ENCODE assay signal across 9 cellular contexts in genomic region chr6:27873101-27874030, GRCh38. TPM values are rescaled to one million over a fixed set of nuclear protein-coding genes. Genes with fewer than 3 reads are reported as not detected.
DNase-seq lines count a peak whose midpoint lies in the region; ATAC-seq, FAIRE-seq and TF ChIP-seq lines count a peak whose summit lies in the region.
"Had no signal": no experiment of that assay in that cellular context is flagged by ENCODE, and none has a peak within 500 bp of the region (broad histone marks: within the 10 kb centered on the region; RNA-seq: fewer than 3 reads in every experiment).

No MANE protein-coding gene starts in this region.

- no peak for TF ChIP-seq CTCF in 22Rv1 (IDR thresholded peaks at IDR 0.05)
- no peak for TF ChIP-seq CTCF in GM12878 (IDR thresholded peaks at IDR 0.05 in 2 of 3, conservative IDR thresholded peaks at IDR 0.05 in 1 of 3; ENCODE audit: control insufficient read depth in 2 of 3, extremely low read depth in 1 of 3, insufficient read depth in 1 of 3, low read depth in 3 of 3, low read length in 3 of 3)
- TF ChIP-seq CTCF in spleen (IDR thresholded peaks at IDR 0.05 in 8 of 11, conservative IDR thresholded peaks at IDR 0.05 in 3 of 11), result no peak

- FAIRE-seq in GM12878 (lab: Jason Lieb, UNC), result peak; percentile 49
- FAIRE-seq: G401.6 had no signal

- no peaks in the 10 kb centered on the region for H3K27me3 Mint-ChIP-seq in T-cell

- intact Hi-C loops in GM12878 (cut with micrococcal nuclease; ENCODE audit: unreplicated experiment) (loop anchor here (2.0 kb wide), 1 partner anchor 17 kb away; a partner anchor contains a TSS), spleen (cut with DNase I; ENCODE audit: low total_unique reads) (loop anchor here (2.0 kb wide), 1 partner anchor 17 kb away; a partner anchor contains a TSS)

- peak overlapping the region; percentile 93 to 96 for H3K27ac Mint-ChIP-seq in T-cell

- H4K20me1 ChIP-seq in GM12878 (ENCODE audit: control insufficient read depth, insufficient read depth), result no peaks in the 10 kb centered on the region

- POLR2A ChIA-PET in T-cell (lab: Charles Lee), result interaction anchor here (0.6 to 11.6 kb wide), 31 partner anchors 8 to 1853 kb away, joined by 3 to 446 read pairs (median 5); a partner anchor contains a TSS
- POLR2A ChIA-PET in GM12878 (lab: Charles Lee), result interaction anchor here (0.8 to 4.7 kb wide), 7 partner anchors 17 to 380 kb away, joined by 3 to 19 read pairs (median 8); a partner anchor contains a TSS

- SMC1A ChIA-PET in GM12878 (lab: Charles Lee; ENCODE audit: uncharacterized antibody, unreplicated experiment), result interaction anchor here (1.1 to 3.8 kb wide), 7 partner anchors 10 to 36 kb away, joined by 4 to 21 read pairs (median 5); a partner anchor contains a TSS

- H3K9ac ChIP-seq in GM12878 (ENCODE audit: control insufficient read depth, insufficient read depth, low read length), result peak overlapping the region; percentile 75

- peaks cover 27 to 35% (median 31%) of the 10 kb centered on the region in 3 donors for H3K4me1 Mint-ChIP-seq in T-cell

- RAD21 ChIA-PET in GM12878 (lab: Charles Lee; ENCODE audit: unreplicated experiment), result interaction anchor here (1.1 to 4.3 kb wide), 5 partner anchors 16 to 78 kb away, joined by 3 to 32 read pairs (median 4); a partner anchor contains a TSS

- H3K27me3 ChIP-seq in GM12878 (replicated peaks in 1 of 2; ENCODE audit: control insufficient read depth in 2 of 2, insufficient read depth in 2 of 2, low read length in 1 of 2), result no peaks in the 10 kb centered on the region
- H3K27me3 ChIP-seq in spleen (replicated peaks in 1 of 7), result no peaks in the 10 kb centered on the region

- WGBS in GM12878 (ENCODE audit: insufficient coverage, insufficient replicate concordance, low lambda C conversion rate, missing lambda C conversion rate), result 4% methylated on average over 48 of the region's 48 CpGs
- 1 to 7% (median 1%) methylated on average over 44 to 48 of the region's 48 CpGs for WGBS in spleen, 5 donors

- BruUV-seq in GM12878 (replicated peaks; lab: Mats Ljungman, UMichigan), result no TSS peak

- CTCF ChIA-PET in T-cell (lab: Charles Lee), result interaction anchor here (0.6 to 8.6 kb wide), 19 partner anchors 8 to 723 kb away, joined by 3 to 134 read pairs (median 4); a partner anchor contains a TSS
- CTCF ChIA-PET in GM12878 (lab: Yijun Ruan, JAX), result interaction anchor here (0.6 to 1.9 kb wide), 4 partner anchors 21 to 1371 kb away, joined by 3 to 6 read pairs (median 3); no protein-coding TSS in a partner anchor

- no peak for TF ChIP-seq EP300 in GM12878 (IDR thresholded peaks at IDR 0.05; ENCODE audit: borderline replicate concordance in 1 of 2, control insufficient read depth in 1 of 2, low read depth in 2 of 2, low read length in 2 of 2)

- H3K4me1 ChIP-seq in GM12878 (ENCODE audit: control insufficient read depth, insufficient read depth, low read length), result peaks cover 17% of the 10 kb centered on the region
- peaks cover 5 to 31% (median 15%) of the 10 kb centered on the region in 6 donors for H3K4me1 ChIP-seq in spleen

- H3K27ac ChIP-seq in 22Rv1 (peak overlapping the region; percentile 99), GM12878 (ENCODE audit: control insufficient read depth, insufficient read depth) (peak overlapping the region; percentile 97), spleen (peak overlapping the region; percentile 94 to 97 (median 96))

- H3K4me2 ChIP-seq in GM12878 (ENCODE audit: control insufficient read depth, insufficient read depth), result peak overlapping the region; percentile 55

- H3K79me2 ChIP-seq in GM12878 (ENCODE audit: control insufficient read depth, insufficient read depth, low read length), result no peaks in the 10 kb centered on the region

- H3K36me3 Mint-ChIP-seq in T-cell, result no peaks in the 10 kb centered on the region

- peak overlapping the region; percentile 83 to 87 (median 84) for H3K4me3 Mint-ChIP-seq in T-cell

- TF ChIP-seq RAD21 in GM12878 (IDR thresholded peaks at IDR 0.05; ENCODE audit: insufficient read depth, low read depth, low read length), result no peak

- H3K4me3 ChIP-seq in GM12878 (peak overlapping the region; percentile 69), iPS-18c (ENCODE audit: insufficient read depth, low read depth, low read length) (peak overlapping the region; percentile 68), spleen (peak overlapping the region; percentile 40 to 72 (median 46))

- H3K9me3 ChIP-seq in GM12878 (replicated peaks; ENCODE audit: control insufficient read depth, insufficient read depth, low read length) (no peaks in the 10 kb centered on the region), iPS-18c (ENCODE audit: control insufficient read depth, insufficient read depth, low read length) (no peaks in the 10 kb centered on the region), spleen (no peaks in the 10 kb centered on the region)

- in situ Hi-C loops in GM12878 (cut with MboI), result no loop called here

- DNase-seq in LHCN-M2 (ENCODE audit: low read depth) (peak; percentile 82), T-cell (peak in 32 of 34 experiments; percentile 34 to 75 (median 58)), GM12878 (ENCODE audit: low read depth, low spot score) (peak; percentile 90), spleen (peak; percentile 93), HuH-7.5 (ENCODE audit: low spot score) (no peak)

- H3K9me3 Mint-ChIP-seq in T-cell, result no peaks in the 10 kb centered on the region

- ATAC-seq in GM18909 (IDR thresholded peaks at IDR 0.05; ENCODE audit: poor library complexity, unreplicated experiment), result peak; percentile 30
- ATAC-seq in T-cell (replicated peaks in 1 of 4), result peak; percentile 42 to 53 (median 50)
- ATAC-seq in GM12878, result peak; percentile 60

- H3K36me3 ChIP-seq in GM12878 (ENCODE audit: control insufficient read depth in 2 of 2, insufficient read depth in 2 of 2, low read length in 1 of 2), result no peaks in the 10 kb centered on the region
- H3K36me3 ChIP-seq in spleen, result no peaks in the 10 kb centered on the region

- TF ChIP-seq POLR2A in GM12878 (IDR thresholded peaks at IDR 0.05; ENCODE audit: low read depth, low read length) (peak; percentile 97), spleen (IDR thresholded peaks at IDR 0.05) (peak in 2 of 3 donors; percentile 85 to 97)

- peak overlapping the region; percentile 87 for H2AFZ ChIP-seq in GM12878 (ENCODE audit: control insufficient read depth, low read depth, low read length)

TF ChIP-seq in GM12878, 131 proteins besides CTCF, POLR2A, EP300 and RAD21 (continues in another document):
- TF ChIP-seq, protein P1, sequence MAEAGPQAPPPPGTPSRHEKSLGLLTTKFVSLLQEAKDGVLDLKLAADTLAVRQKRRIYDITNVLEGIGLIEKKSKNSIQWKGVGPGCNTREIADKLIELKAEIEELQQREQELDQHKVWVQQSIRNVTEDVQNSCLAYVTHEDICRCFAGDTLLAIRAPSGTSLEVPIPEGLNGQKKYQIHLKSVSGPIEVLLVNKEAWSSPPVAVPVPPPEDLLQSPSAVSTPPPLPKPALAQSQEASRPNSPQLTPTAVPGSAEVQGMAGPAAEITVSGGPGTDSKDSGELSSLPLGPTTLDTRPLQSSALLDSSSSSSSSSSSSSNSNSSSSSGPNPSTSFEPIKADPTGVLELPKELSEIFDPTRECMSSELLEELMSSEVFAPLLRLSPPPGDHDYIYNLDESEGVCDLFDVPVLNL (IDR thresholded peaks at IDR 0.05; ENCODE audit: low read depth, low read length), result no peak
- TF ChIP-seq POLR2AphosphoS2 (IDR thresholded peaks at IDR 0.05; ENCODE audit: low read depth, low read length), result peak; percentile 97
- peak; percentile 59; the same call in 1 of the 2 replicates for TF ChIP-seq PRDM15 (CRISPR knock-in tag; IDR thresholded peaks at IDR 0.05)

RNA-seq across cellular contexts. Expression of gene OR2B2, which starts 38.8 kb away (rescaled TPM):
- total RNA-seq in LHCN-M2 (2014; rRNA removed) (not detected in 2 replicates), T-cell (not detected), GM12878 (2014; rRNA removed) (not detected in 2 replicates), GM12878 (2014; rRNA removed; fragmentation: Illumina TruSeq; extraction: Trizol) (not detected in 2 replicates), GM12878 (2021) (not detected in 2 replicates), spleen (not detected)
- polyA plus RNA-seq in LHCN-M2 (2012), result not detected
- total RNA-seq in GM12878 (2013; cell fraction: nucleolus; rRNA removed), result not detected in 2 replicates
- polyA plus RNA-seq in GM12878 (2011; ENCODE audit: low read depth), result not detected
- polyA plus RNA-seq in GM12878 (2011; rRNA removed) (not detected in 2 replicates), GM12878 (2014; fragmentation: Illumina TruSeq; extraction: Trizol) (not detected in 2 replicates), GM12878 (2014; fragmentation: Nextera tagmentation; extraction: Ambion mirVana) (not detected), GM12878 (2014; rRNA removed) (not detected in 2 replicates), GM12878 (2016; fragmentation: Nextera tagmentation; extraction: Ambion mirVana) (not detected), spleen (not detected)
- polyA plus RNA-seq in GM12878 (2011; cell fraction: cytosol; rRNA removed), result not detected in 2 replicates
- polyA plus RNA-seq in GM12878 (2011; cell fraction: nucleus; rRNA removed), result not detected in 2 replicates
- polyA plus RNA-seq in GM12878 (2012), result not detected in 2 replicates
- not detected in 2 replicates for polyA minus RNA-seq in GM12878 (2011; rRNA and poly(A)+ RNA removed)
- not detected in 2 replicates for polyA minus RNA-seq in GM12878 (2011; cell fraction: cytosol; rRNA and poly(A)+ RNA removed)
- polyA minus RNA-seq in GM12878 (2011; cell fraction: nucleus; rRNA and poly(A)+ RNA removed), result not detected in 2 replicates
